In genomic region chr10:71795248-71795647, GRCh38 we compare ENCODE assay signal across 1 cellular context.
A peak's percentile ranks its signal among the peaks of the same experiment; 100 is the strongest.
TF ChIP-seq lines count a peak whose summit lies in the region.

No MANE protein-coding gene starts in this region.

TF ChIP-seq in K562, 482 proteins besides CTCF, POLR2A, EP300 and RAD21 (continued from another document and continues in another):
- TF ChIP-seq, protein P1, sequence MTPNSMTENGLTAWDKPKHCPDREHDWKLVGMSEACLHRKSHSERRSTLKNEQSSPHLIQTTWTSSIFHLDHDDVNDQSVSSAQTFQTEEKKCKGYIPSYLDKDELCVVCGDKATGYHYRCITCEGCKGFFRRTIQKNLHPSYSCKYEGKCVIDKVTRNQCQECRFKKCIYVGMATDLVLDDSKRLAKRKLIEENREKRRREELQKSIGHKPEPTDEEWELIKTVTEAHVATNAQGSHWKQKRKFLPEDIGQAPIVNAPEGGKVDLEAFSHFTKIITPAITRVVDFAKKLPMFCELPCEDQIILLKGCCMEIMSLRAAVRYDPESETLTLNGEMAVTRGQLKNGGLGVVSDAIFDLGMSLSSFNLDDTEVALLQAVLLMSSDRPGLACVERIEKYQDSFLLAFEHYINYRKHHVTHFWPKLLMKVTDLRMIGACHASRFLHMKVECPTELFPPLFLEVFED (CRISPR knock-in tag; conservative IDR thresholded peaks at IDR 0.05) = peak; percentile 83; the same call in 1 of the 2 replicates
- TF ChIP-seq, protein P2, sequence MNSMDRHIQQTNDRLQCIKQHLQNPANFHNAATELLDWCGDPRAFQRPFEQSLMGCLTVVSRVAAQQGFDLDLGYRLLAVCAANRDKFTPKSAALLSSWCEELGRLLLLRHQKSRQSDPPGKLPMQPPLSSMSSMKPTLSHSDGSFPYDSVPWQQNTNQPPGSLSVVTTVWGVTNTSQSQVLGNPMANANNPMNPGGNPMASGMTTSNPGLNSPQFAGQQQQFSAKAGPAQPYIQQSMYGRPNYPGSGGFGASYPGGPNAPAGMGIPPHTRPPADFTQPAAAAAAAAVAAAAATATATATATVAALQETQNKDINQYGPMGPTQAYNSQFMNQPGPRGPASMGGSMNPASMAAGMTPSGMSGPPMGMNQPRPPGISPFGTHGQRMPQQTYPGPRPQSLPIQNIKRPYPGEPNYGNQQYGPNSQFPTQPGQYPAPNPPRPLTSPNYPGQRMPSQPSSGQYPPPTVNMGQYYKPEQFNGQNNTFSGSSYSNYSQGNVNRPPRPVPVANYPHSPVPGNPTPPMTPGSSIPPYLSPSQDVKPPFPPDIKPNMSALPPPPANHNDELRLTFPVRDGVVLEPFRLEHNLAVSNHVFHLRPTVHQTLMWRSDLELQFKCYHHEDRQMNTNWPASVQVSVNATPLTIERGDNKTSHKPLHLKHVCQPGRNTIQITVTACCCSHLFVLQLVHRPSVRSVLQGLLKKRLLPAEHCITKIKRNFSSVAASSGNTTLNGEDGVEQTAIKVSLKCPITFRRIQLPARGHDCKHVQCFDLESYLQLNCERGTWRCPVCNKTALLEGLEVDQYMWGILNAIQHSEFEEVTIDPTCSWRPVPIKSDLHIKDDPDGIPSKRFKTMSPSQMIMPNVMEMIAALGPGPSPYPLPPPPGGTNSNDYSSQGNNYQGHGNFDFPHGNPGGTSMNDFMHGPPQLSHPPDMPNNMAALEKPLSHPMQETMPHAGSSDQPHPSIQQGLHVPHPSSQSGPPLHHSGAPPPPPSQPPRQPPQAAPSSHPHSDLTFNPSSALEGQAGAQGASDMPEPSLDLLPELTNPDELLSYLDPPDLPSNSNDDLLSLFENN (IDR thresholded peaks at IDR 0.05; ENCODE audit: low read depth in 2 of 2, low read length in 2 of 2) = no peak
- TF ChIP-seq FOS (IDR thresholded peaks at IDR 0.05; ENCODE audit: extremely low read depth, insufficient read length) (no peak), CREB5 (CRISPR knock-in tag; IDR thresholded peaks at IDR 0.05) (no peak), CEBPG (CRISPR knock-in tag; IDR thresholded peaks at IDR 0.05) (no peak), CEBPG (tag; conservative IDR thresholded peaks at IDR 0.05 in 1 of 2, IDR thresholded peaks at IDR 0.05 in 1 of 2) (no peak), RBM15 (IDR thresholded peaks at IDR 0.05; ENCODE audit: insufficient read depth, low read length) (no peak), MTA2 (IDR thresholded peaks at IDR 0.05; ENCODE audit: low read depth) (no peak), ELF4 (CRISPR knock-in tag; IDR thresholded peaks at IDR 0.05) (peak; percentile 68), BCL6 (CRISPR knock-in tag; IDR thresholded peaks at IDR 0.05) (peak; percentile 43; the same call in 1 of the 2 replicates), HMG20B (CRISPR knock-in tag; IDR thresholded peaks at IDR 0.05) (no peak), KLF10 (CRISPR knock-in tag; IDR thresholded peaks at IDR 0.05) (no peak), SP1 (CRISPR knock-in tag; IDR thresholded peaks at IDR 0.05) (0 out of 2 replicates have a peak, but pooled peaks have one; percentile 24), CHD4 (IDR thresholded peaks at IDR 0.05; ENCODE audit: insufficient read depth, insufficient replicate concordance, low read depth, low read length, poor library complexity, severe bottlenecking) (no peak), HNRNPH1 (optimal IDR thresholded peaks at IDR 0.05; ENCODE audit: low read depth, low read length) (no peak), CEBPZ (IDR thresholded peaks at IDR 0.05; ENCODE audit: borderline replicate concordance, low read depth, low read length) (no peak), MLLT1 (IDR thresholded peaks at IDR 0.05) (no peak), ZNF354B (CRISPR knock-in tag; IDR thresholded peaks at IDR 0.05) (no peak), NFYB (IDR thresholded peaks at IDR 0.05; ENCODE audit: extremely low read depth, insufficient read length) (no peak), NR2C1 (IDR thresholded peaks at IDR 0.05) (no peak), NR2C1 (tag; IDR thresholded peaks at IDR 0.05) (peak; percentile 32; the same call in 1 of the 2 replicates), LARP7 (IDR thresholded peaks at IDR 0.05) (0 out of 2 replicates have a peak, but pooled peaks have one; percentile 25), LEF1 (IDR thresholded peaks at IDR 0.05) (no peak)
- TF ChIP-seq, protein P3, sequence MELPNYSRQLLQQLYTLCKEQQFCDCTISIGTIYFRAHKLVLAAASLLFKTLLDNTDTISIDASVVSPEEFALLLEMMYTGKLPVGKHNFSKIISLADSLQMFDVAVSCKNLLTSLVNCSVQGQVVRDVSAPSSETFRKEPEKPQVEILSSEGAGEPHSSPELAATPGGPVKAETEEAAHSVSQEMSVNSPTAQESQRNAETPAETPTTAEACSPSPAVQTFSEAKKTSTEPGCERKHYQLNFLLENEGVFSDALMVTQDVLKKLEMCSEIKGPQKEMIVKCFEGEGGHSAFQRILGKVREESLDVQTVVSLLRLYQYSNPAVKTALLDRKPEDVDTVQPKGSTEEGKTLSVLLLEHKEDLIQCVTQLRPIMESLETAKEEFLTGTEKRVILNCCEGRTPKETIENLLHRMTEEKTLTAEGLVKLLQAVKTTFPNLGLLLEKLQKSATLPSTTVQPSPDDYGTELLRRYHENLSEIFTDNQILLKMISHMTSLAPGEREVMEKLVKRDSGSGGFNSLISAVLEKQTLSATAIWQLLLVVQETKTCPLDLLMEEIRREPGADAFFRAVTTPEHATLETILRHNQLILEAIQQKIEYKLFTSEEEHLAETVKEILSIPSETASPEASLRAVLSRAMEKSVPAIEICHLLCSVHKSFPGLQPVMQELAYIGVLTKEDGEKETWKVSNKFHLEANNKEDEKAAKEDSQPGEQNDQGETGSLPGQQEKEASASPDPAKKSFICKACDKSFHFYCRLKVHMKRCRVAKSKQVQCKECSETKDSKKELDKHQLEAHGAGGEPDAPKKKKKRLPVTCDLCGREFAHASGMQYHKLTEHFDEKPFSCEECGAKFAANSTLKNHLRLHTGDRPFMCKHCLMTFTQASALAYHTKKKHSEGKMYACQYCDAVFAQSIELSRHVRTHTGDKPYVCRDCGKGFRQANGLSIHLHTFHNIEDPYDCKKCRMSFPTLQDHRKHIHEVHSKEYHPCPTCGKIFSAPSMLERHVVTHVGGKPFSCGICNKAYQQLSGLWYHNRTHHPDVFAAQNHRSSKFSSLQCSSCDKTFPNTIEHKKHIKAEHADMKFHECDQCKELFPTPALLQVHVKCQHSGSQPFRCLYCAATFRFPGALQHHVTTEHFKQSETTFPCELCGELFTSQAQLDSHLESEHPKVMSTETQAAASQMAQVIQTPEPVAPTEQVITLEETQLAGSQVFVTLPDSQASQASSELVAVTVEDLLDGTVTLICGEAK (IDR thresholded peaks at IDR 0.05) = 0 out of 2 replicates have a peak, but pooled peaks have one; percentile 30
- TF ChIP-seq, protein P3 (CRISPR knock-in tag; IDR thresholded peaks at IDR 0.05) = peak; percentile 31; the same call in 1 of the 2 replicates
- TF ChIP-seq, protein P4, sequence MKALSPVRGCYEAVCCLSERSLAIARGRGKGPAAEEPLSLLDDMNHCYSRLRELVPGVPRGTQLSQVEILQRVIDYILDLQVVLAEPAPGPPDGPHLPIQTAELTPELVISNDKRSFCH (CRISPR knock-in tag; IDR thresholded peaks at IDR 0.05) = no peak
- TF ChIP-seq, protein P4 (tag; IDR thresholded peaks at IDR 0.05) = no peak
- TF ChIP-seq, protein P5, sequence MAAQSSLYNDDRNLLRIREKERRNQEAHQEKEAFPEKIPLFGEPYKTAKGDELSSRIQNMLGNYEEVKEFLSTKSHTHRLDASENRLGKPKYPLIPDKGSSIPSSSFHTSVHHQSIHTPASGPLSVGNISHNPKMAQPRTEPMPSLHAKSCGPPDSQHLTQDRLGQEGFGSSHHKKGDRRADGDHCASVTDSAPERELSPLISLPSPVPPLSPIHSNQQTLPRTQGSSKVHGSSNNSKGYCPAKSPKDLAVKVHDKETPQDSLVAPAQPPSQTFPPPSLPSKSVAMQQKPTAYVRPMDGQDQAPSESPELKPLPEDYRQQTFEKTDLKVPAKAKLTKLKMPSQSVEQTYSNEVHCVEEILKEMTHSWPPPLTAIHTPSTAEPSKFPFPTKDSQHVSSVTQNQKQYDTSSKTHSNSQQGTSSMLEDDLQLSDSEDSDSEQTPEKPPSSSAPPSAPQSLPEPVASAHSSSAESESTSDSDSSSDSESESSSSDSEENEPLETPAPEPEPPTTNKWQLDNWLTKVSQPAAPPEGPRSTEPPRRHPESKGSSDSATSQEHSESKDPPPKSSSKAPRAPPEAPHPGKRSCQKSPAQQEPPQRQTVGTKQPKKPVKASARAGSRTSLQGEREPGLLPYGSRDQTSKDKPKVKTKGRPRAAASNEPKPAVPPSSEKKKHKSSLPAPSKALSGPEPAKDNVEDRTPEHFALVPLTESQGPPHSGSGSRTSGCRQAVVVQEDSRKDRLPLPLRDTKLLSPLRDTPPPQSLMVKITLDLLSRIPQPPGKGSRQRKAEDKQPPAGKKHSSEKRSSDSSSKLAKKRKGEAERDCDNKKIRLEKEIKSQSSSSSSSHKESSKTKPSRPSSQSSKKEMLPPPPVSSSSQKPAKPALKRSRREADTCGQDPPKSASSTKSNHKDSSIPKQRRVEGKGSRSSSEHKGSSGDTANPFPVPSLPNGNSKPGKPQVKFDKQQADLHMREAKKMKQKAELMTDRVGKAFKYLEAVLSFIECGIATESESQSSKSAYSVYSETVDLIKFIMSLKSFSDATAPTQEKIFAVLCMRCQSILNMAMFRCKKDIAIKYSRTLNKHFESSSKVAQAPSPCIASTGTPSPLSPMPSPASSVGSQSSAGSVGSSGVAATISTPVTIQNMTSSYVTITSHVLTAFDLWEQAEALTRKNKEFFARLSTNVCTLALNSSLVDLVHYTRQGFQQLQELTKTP (IDR thresholded peaks at IDR 0.05; ENCODE audit: low read depth in 1 of 2, partially characterized antibody in 2 of 2) = peak in 1 of 2 experiments; percentile 96
